22 cellular contexts compared by ENCODE assay signal in genomic region chr2:88252646-88253045, GRCh38.
"Had no signal": no experiment of that assay in that cellular context is flagged by ENCODE, and none has a peak within 500 bp of the region (broad histone marks: within the 10 kb centered on the region; RNA-seq: fewer than 3 reads in every experiment).

No MANE protein-coding gene starts in this region.

- DNase-seq: activated CD4-positive, alpha-beta T cell treated with anti-CD3 and anti-CD28 coated beads for 4 hours; activated CD4-positive, alpha-beta T cell treated with anti-CD3 and anti-CD28 coated beads, Interleukin-2, amount 50 U/mL, for 48 hours; activated CD4-positive, CD25-positive, alpha-beta regulatory T cell; activated CD8-positive, alpha-beta memory T cell treated with anti-CD3 and anti-CD28 coated beads, Interleukin-2, amount 50 U/mL, for 48 hours; activated naive CD4-positive, alpha-beta T cell; activated T-cell treated with anti-CD3 and anti-CD28 coated beads, Interleukin-2, amount 50 U/mL, for 4 hours; brain microvascular endothelial cell; caudate nucleus; effector CD8-positive, alpha-beta T cell; foreskin melanocyte; kidney glomerular epithelial cell; left ventricle myocardium superior; pancreas; right cardiac atrium; stimulated activated CD4-positive, alpha-beta T cell treated with anti-CD3 and anti-CD28 coated beads, Interleukin-12 subunit alpha, Interleukin-12 subunit beta, amount 100 ng/mL, for 4 hours; stimulated activated naive CD8-positive, alpha-beta T cell treated with anti-CD3 and anti-CD28 coated beads, Interleukin-15, amount 100 ng/mL, for 72 hours; T-helper 9 cell; tibial artery had no signal

- FAIRE-seq: pancreas had no signal

- H3K27me3 ChIP-seq: adrenal gland, ascending aorta, brain microvascular endothelial cell, pancreas had no signal

- H3K36me3 ChIP-seq: adrenal gland, ascending aorta, brain microvascular endothelial cell, pancreas, tibial artery had no signal

- ATAC-seq: activated T-cell treated with anti-CD3 and anti-CD28 coated beads, Interleukin-2, amount 50 U/mL, for 4 hours; left ventricle myocardium superior; natural killer cell treated with Interleukin-12 subunit alpha and Interleukin-12 subunit beta and Interleukin-15 and Interleukin-18, amount 100 ng/mL, for 72 hours; pancreas; right cardiac atrium; stimulated activated effector memory CD8-positive, alpha-beta T cell treated with anti-CD3 and anti-CD28 coated beads, Interleukin-12 subunit alpha, Interleukin-12 subunit beta, amount 100 ng/mL, for 72 hours; stimulated activated naive CD8-positive, alpha-beta T cell treated with anti-CD3 and anti-CD28 coated beads, Interleukin-15, amount 100 ng/mL, for 72 hours had no signal

- H3K9me3 ChIP-seq: adrenal gland, ascending aorta, pancreas, tibial artery had no signal

- H3K4me1 ChIP-seq: adrenal gland, ascending aorta, pancreas, tibial artery had no signal

- H3K4me3 ChIP-seq: adrenal gland, ascending aorta, pancreas, tibial artery had no signal

- H3K27ac ChIP-seq: adrenal gland, ascending aorta, brain microvascular endothelial cell, pancreas, tibial artery had no signal
